11 cellular contexts compared by ENCODE assay signal in the genomic region with DNA sequence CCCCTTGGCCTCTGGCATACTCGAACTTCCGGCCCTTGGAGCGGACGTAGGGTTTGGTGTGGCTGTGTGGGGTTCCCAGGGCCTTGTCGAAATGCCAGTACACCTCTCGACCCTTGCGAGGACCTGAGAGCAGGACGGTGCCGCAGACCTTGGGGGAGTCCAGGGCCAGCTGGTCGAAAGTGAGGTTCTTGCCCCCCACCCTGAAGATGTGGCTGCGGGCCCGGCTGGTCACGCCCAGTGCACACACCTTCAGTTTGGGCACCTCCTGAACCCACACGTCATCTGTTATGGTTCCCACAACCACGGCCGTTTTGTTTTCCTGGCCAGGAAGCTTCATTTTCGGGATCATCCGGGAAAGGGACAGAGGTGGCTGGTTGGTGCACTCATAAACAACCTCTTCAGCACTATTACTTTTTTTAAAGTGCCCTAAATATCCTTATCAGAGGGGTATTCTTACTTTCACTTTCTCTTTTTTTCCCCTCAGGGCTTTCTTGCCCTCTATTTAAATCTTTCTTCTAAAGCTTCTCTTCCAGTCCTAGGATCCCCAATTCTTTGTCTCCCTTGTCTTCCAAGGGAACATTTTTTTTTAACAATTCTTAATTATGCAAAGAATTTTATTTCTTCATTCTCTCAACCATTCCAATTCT. TPM values are rescaled to one million over a fixed set of nuclear protein-coding genes. Genes with fewer than 3 reads are reported as not detected.
DNase-seq lines count a peak whose midpoint lies in the region; ATAC-seq and TF ChIP-seq lines count a peak whose summit lies in the region.
"Had no signal": no experiment of that assay in that cellular context is flagged by ENCODE, and none has a peak within 500 bp of the region (broad histone marks: within the 10 kb centered on the region; RNA-seq: fewer than 3 reads in every experiment).

No MANE protein-coding gene starts in this region.

- CTCF ChIA-PET in CD8-positive, alpha-beta T cell (lab: Charles Lee) = interaction anchor here (1.0 to 1.6 kb wide), 4 partner anchors 9 to 74 kb away, joined by 3 to 7 read pairs (median 4); no protein-coding TSS in a partner anchor
- CTCF ChIA-PET in naive thymus-derived CD4-positive, alpha-beta T cell (lab: Charles Lee) = interaction anchor here (0.7 to 1.0 kb wide), 2 partner anchors 45 to 74 kb away, joined by 3 read pairs; a partner anchor contains a TSS
- CTCF ChIA-PET in GM10248 (lab: Yijun Ruan, JAX) = interaction anchor here (0.8 to 2.0 kb wide), 3 partner anchors 10 to 45 kb away, joined by 3 to 6 read pairs (median 4); a partner anchor contains a TSS

- no peak for TF ChIP-seq CTCF in CD8-positive, alpha-beta T cell (IDR thresholded peaks at IDR 0.05)
- TF ChIP-seq CTCF in lower leg skin (IDR thresholded peaks at IDR 0.05) (no peak), BE2C (IDR thresholded peaks at IDR 0.05; ENCODE audit: low read depth, low read length) (no peak), GM10248 (IDR thresholded peaks at IDR 0.05; ENCODE audit: control extremely low read depth, extremely low read depth, low read depth, missing control alignments) (no peak)

- no peak for DNase-seq in CD8-positive, alpha-beta T cell
- DNase-seq in activated T-helper 1 cell treated with anti-CD3 and anti-CD28 coated beads, Interleukin-12 subunit alpha, Interleukin-12 subunit beta, Interleukin-2, Interleukin-4 antibody, amounts not matched to agents 30 ng/mL and 10 ng/mL and 1 ng/mL, durations not matched to agents 14 hours and 24 hours and 36 hours (ENCODE audit: low spot score) = no peak
- DNase-seq in naive thymus-derived CD4-positive, alpha-beta T cell = no peak
- DNase-seq in lower leg skin (ENCODE audit: low spot score in 2 of 2) (no peak), BE2C (no peak), GM10248 (ENCODE audit: extremely low spot score) (no peak)
- DNase-seq: NCI-H446 treated with DMSO at 0.1 percent for 48 hours had no signal

- TF ChIP-seq POLR2A in lower leg skin (IDR thresholded peaks at IDR 0.05) = no peak

- POLR2A ChIA-PET in CD8-positive, alpha-beta T cell (lab: Charles Lee) = interaction anchor here (0.7 to 1.9 kb wide), 3 partner anchors 9 to 104 kb away, joined by 4 to 15 read pairs (median 9); a partner anchor contains a TSS
- POLR2A ChIA-PET in naive thymus-derived CD4-positive, alpha-beta T cell (lab: Charles Lee) = interaction anchor here (0.6 to 1.4 kb wide), 3 partner anchors 10 to 52 kb away, joined by 3 to 4 read pairs (median 3); no protein-coding TSS in a partner anchor
- POLR2A ChIA-PET in GM10248 (lab: Yijun Ruan, JAX) = no interaction called here

- peak overlapping the region; percentile 49 for H3K27ac Mint-ChIP-seq in CD8-positive, alpha-beta T cell
- peak overlapping the region; percentile 14 for H3K27ac Mint-ChIP-seq in activated T-helper 1 cell treated with anti-CD3 and anti-CD28 coated beads, Interleukin-12 subunit alpha, Interleukin-12 subunit beta, Interleukin-2, Interleukin-4 antibody, amounts not matched to agents 30 ng/mL and 10 ng/mL and 1 ng/mL, durations not matched to agents 14 hours and 24 hours and 36 hours
- peak overlapping the region; percentile 60 to 91 (median 78) for H3K27ac Mint-ChIP-seq in naive thymus-derived CD4-positive, alpha-beta T cell

- no peaks in the 10 kb centered on the region for H3K9me3 ChIP-seq in CD8-positive, alpha-beta T cell (ENCODE audit: low read length)
- no peaks in the 10 kb centered on the region for H3K9me3 ChIP-seq in naive thymus-derived CD4-positive, alpha-beta T cell (ENCODE audit: control insufficient read depth in 2 of 3, low read length in 3 of 3)
- H3K9me3 ChIP-seq in BE2C = no peaks in the 10 kb centered on the region
- H3K9me3 ChIP-seq: left lung, thoracic aorta had no signal

- H3K36me3 ChIP-seq in CD8-positive, alpha-beta T cell (ENCODE audit: insufficient read depth, low read length) = no peaks in the 10 kb centered on the region
- H3K36me3 ChIP-seq in naive thymus-derived CD4-positive, alpha-beta T cell (ENCODE audit: control insufficient read depth in 2 of 3, insufficient read depth in 3 of 3, low read length in 3 of 3) = no peaks in the 10 kb centered on the region
- no peaks in the 10 kb centered on the region for H3K36me3 ChIP-seq in BE2C
- H3K36me3 ChIP-seq: left lung, thoracic aorta had no signal

- no peaks in the 10 kb centered on the region for H3K27me3 Mint-ChIP-seq in CD8-positive, alpha-beta T cell (ENCODE audit: low read depth)
- no peaks in the 10 kb centered on the region for H3K27me3 Mint-ChIP-seq in activated T-helper 1 cell treated with anti-CD3 and anti-CD28 coated beads, Interleukin-12 subunit alpha, Interleukin-12 subunit beta, Interleukin-2, Interleukin-4 antibody, amounts not matched to agents 30 ng/mL and 10 ng/mL and 1 ng/mL, durations not matched to agents 14 hours and 24 hours and 36 hours (ENCODE audit: insufficient read depth)
- H3K27me3 Mint-ChIP-seq in naive thymus-derived CD4-positive, alpha-beta T cell = no peaks in the 10 kb centered on the region

- H3K27me3 ChIP-seq in CD8-positive, alpha-beta T cell (ENCODE audit: insufficient read depth, low read length) = no peaks in the 10 kb centered on the region
- no peaks in the 10 kb centered on the region for H3K27me3 ChIP-seq in naive thymus-derived CD4-positive, alpha-beta T cell (ENCODE audit: control insufficient read depth in 2 of 2, insufficient read depth in 2 of 2, low read length in 2 of 2)
- no peaks in the 10 kb centered on the region for H3K27me3 ChIP-seq in BE2C
- H3K27me3 ChIP-seq: left lung had no signal

- H3K36me3 Mint-ChIP-seq in CD8-positive, alpha-beta T cell = no peaks in the 10 kb centered on the region
- H3K36me3 Mint-ChIP-seq in activated T-helper 1 cell treated with anti-CD3 and anti-CD28 coated beads, Interleukin-12 subunit alpha, Interleukin-12 subunit beta, Interleukin-2, Interleukin-4 antibody, amounts not matched to agents 30 ng/mL and 10 ng/mL and 1 ng/mL, durations not matched to agents 14 hours and 24 hours and 36 hours (ENCODE audit: low read depth) = peaks cover 16% of the 10 kb centered on the region
- H3K36me3 Mint-ChIP-seq in naive thymus-derived CD4-positive, alpha-beta T cell = peaks cover 0 to 21% (median 7%) of the 10 kb centered on the region in 5 donors

- ATAC-seq in CD8-positive, alpha-beta T cell = peak; percentile 34
- ATAC-seq in HG02588 (IDR thresholded peaks at IDR 0.05; ENCODE audit: unreplicated experiment) = peak; percentile 47
- no peak for ATAC-seq in naive thymus-derived CD4-positive, alpha-beta T cell
- ATAC-seq in HG03039 (IDR thresholded peaks at IDR 0.05; ENCODE audit: unreplicated experiment) = no peak
- ATAC-seq: left lung had no signal

- H3K27ac ChIP-seq in CD8-positive, alpha-beta T cell (ENCODE audit: low read depth, low read length) = no peak overlapping the region
- H3K27ac ChIP-seq in naive thymus-derived CD4-positive, alpha-beta T cell (ENCODE audit: low read depth, low read length) = no peak overlapping the region
- H3K27ac ChIP-seq: thoracic aorta had no signal

- H3K4me1 ChIP-seq in CD8-positive, alpha-beta T cell (ENCODE audit: insufficient read depth, low read length) = peaks cover 18% of the 10 kb centered on the region
- peaks cover 20 to 29% of the 10 kb centered on the region in 2 donors for H3K4me1 ChIP-seq in naive thymus-derived CD4-positive, alpha-beta T cell (ENCODE audit: control insufficient read depth in 2 of 2, insufficient read depth in 2 of 2, low read length in 2 of 2)
- H3K4me1 ChIP-seq in BE2C = peaks cover 8% of the 10 kb centered on the region

- peaks cover 39% of the 10 kb centered on the region for H3K4me1 Mint-ChIP-seq in CD8-positive, alpha-beta T cell (ENCODE audit: low read depth)
- H3K4me1 Mint-ChIP-seq in activated T-helper 1 cell treated with anti-CD3 and anti-CD28 coated beads, Interleukin-12 subunit alpha, Interleukin-12 subunit beta, Interleukin-2, Interleukin-4 antibody, amounts not matched to agents 30 ng/mL and 10 ng/mL and 1 ng/mL, durations not matched to agents 14 hours and 24 hours and 36 hours (ENCODE audit: low read depth) = peaks cover 38% of the 10 kb centered on the region
- peaks cover 10 to 53% (median 40%) of the 10 kb centered on the region in 7 donors for H3K4me1 Mint-ChIP-seq in naive thymus-derived CD4-positive, alpha-beta T cell

- no peak overlapping the region for H3K4me3 ChIP-seq in CD8-positive, alpha-beta T cell (ENCODE audit: low read depth, low read length)
- no peak overlapping the region for H3K4me3 ChIP-seq in naive thymus-derived CD4-positive, alpha-beta T cell (ENCODE audit: low read length)
- no peak overlapping the region for H3K4me3 ChIP-seq in lower leg skin (ENCODE audit: low read depth, poor library complexity, severe bottlenecking)
- H3K4me3 ChIP-seq in BE2C (ENCODE audit: low read depth, low read length) = no peak overlapping the region
- H3K4me3 ChIP-seq: left lung, thoracic aorta had no signal

- peak overlapping the region; percentile 51 for H3K4me3 Mint-ChIP-seq in CD8-positive, alpha-beta T cell
- no peak overlapping the region for H3K4me3 Mint-ChIP-seq in activated T-helper 1 cell treated with anti-CD3 and anti-CD28 coated beads, Interleukin-12 subunit alpha, Interleukin-12 subunit beta, Interleukin-2, Interleukin-4 antibody, amounts not matched to agents 30 ng/mL and 10 ng/mL and 1 ng/mL, durations not matched to agents 14 hours and 24 hours and 36 hours
- peak overlapping the region in 9 of 10 donors; percentile 11 to 64 (median 46) for H3K4me3 Mint-ChIP-seq in naive thymus-derived CD4-positive, alpha-beta T cell

- WGBS in lower leg skin, 2 donors = 82 to 86% methylated on average over 18 of the region's 18 CpGs

- intact Hi-C loops in CD8-positive, alpha-beta T cell (cut with DNase I, micrococcal nuclease) = loop anchor here (1.0 to 2.0 kb wide), 2 partner anchors 44 to 106 kb away; a partner anchor contains a TSS
- intact Hi-C loops in activated T-helper 1 cell treated with anti-CD3 and anti-CD28 coated beads, Interleukin-12 subunit alpha, Interleukin-12 subunit beta, Interleukin-2, Interleukin-4 antibody, amounts not matched to agents 30 ng/mL and 10 ng/mL and 1 ng/mL, durations not matched to agents 14 hours and 24 hours and 36 hours (cut with micrococcal nuclease) = no loop called here
- intact Hi-C loops in naive thymus-derived CD4-positive, alpha-beta T cell (cut with micrococcal nuclease) = no loop called here
- intact Hi-C loops in lower leg skin (cut with DNase I; ENCODE audit: low total_unique reads) = no loop called here

- no peaks in the 10 kb centered on the region for H3K9me3 Mint-ChIP-seq in CD8-positive, alpha-beta T cell
- H3K9me3 Mint-ChIP-seq in activated T-helper 1 cell treated with anti-CD3 and anti-CD28 coated beads, Interleukin-12 subunit alpha, Interleukin-12 subunit beta, Interleukin-2, Interleukin-4 antibody, amounts not matched to agents 30 ng/mL and 10 ng/mL and 1 ng/mL, durations not matched to agents 14 hours and 24 hours and 36 hours = peaks cover 26% of the 10 kb centered on the region
- peaks cover 0 to 21% (median 7%) of the 10 kb centered on the region in 11 donors for H3K9me3 Mint-ChIP-seq in naive thymus-derived CD4-positive, alpha-beta T cell

RNA-seq across cellular contexts. Expression of a gene that starts 44.9 kb away (rescaled TPM):
- 10 to 100 TPM; 11.7 to 11.9 TPM for total RNA-seq in CD8-positive, alpha-beta T cell
- 103 and 114 TPM in 2 replicates for total RNA-seq in activated T-helper 1 cell treated with anti-CD3 and anti-CD28 coated beads, Interleukin-12 subunit alpha, Interleukin-12 subunit beta, Interleukin-2, Interleukin-4 antibody, amounts not matched to agents 30 ng/mL and 10 ng/mL and 1 ng/mL, durations not matched to agents 14 hours and 24 hours and 36 hours
- total RNA-seq in naive thymus-derived CD4-positive, alpha-beta T cell = 10 to 100 TPM; 11.1 to 28.4 (median 21.0) TPM
- polyA plus RNA-seq in naive thymus-derived CD4-positive, alpha-beta T cell = 10 to 100 TPM in 1 of 2 donors, 1 to 10 TPM in 1; 9.6 to 10.3 TPM
- total RNA-seq in lower leg skin = 10 to 100 TPM; 34.9 to 46.8 (median 41.0) TPM
- 30.0 TPM for polyA plus RNA-seq in BE2C (2012; ENCODE audit: insufficient read depth, insufficient read length, low read depth)

Comparison
In these comparisons a context has a peak if more than half of its experiments do, and no peak if none do; other contexts are left out.
1. ATAC-seq: peak in CD8-positive, alpha-beta T cell (single experiment) and HG02588 (single experiment); none in naive thymus-derived CD4-positive, alpha-beta T cell (single experiment) and HG03039 (single experiment).
2. H3K27ac Mint-ChIP-seq: peak in every context shown above with its lines; median percentile 78 in naive thymus-derived CD4-positive, alpha-beta T cell; 49 in CD8-positive, alpha-beta T cell; 14 in activated T-helper 1 cell treated with anti-CD3 and anti-CD28 coated beads, Interleukin-12 subunit alpha, Interleukin-12 subunit beta, Interleukin-2, Interleukin-4 antibody, amounts not matched to agents 30 ng/mL and 10 ng/mL and 1 ng/mL, durations not matched to agents 14 hours and 24 hours and 36 hours.
3. intact Hi-C loops: an anchor here in CD8-positive, alpha-beta T cell (1.0 to 2.0 kb wide); none called in activated T-helper 1 cell treated with anti-CD3 and anti-CD28 coated beads, Interleukin-12 subunit alpha, Interleukin-12 subunit beta, Interleukin-2, Interleukin-4 antibody, amounts not matched to agents 30 ng/mL and 10 ng/mL and 1 ng/mL, durations not matched to agents 14 hours and 24 hours and 36 hours, naive thymus-derived CD4-positive, alpha-beta T cell and lower leg skin.